1 cellular context compared by ENCODE assay signal in genomic region chr1:31699341-31699891, GRCh38.
TF ChIP-seq lines count a peak whose summit lies in the region.

No MANE protein-coding gene starts in this region.

TF ChIP-seq in GM12878, 131 proteins besides CTCF, POLR2A, EP300 and RAD21 (continued from another document and continues in another):
- TF ChIP-seq, protein P1, sequence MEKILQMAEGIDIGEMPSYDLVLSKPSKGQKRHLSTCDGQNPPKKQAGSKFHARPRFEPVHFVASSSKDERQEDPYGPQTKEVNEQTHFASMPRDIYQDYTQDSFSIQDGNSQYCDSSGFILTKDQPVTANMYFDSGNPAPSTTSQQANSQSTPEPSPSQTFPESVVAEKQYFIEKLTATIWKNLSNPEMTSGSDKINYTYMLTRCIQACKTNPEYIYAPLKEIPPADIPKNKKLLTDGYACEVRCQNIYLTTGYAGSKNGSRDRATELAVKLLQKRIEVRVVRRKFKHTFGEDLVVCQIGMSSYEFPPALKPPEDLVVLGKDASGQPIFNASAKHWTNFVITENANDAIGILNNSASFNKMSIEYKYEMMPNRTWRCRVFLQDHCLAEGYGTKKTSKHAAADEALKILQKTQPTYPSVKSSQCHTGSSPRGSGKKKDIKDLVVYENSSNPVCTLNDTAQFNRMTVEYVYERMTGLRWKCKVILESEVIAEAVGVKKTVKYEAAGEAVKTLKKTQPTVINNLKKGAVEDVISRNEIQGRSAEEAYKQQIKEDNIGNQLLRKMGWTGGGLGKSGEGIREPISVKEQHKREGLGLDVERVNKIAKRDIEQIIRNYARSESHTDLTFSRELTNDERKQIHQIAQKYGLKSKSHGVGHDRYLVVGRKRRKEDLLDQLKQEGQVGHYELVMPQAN (conservative IDR thresholded peaks at IDR 0.05) = no peak
- peak; percentile 79 to 92 for TF ChIP-seq BHLHE40 (IDR thresholded peaks at IDR 0.05; ENCODE audit: borderline replicate concordance in 1 of 2, low read depth in 2 of 2, low read length in 1 of 2)
- TF ChIP-seq NFXL1 (IDR thresholded peaks at IDR 0.05; ENCODE audit: borderline replicate concordance) = no peak
- TF ChIP-seq MXI1 (IDR thresholded peaks at IDR 0.05; ENCODE audit: low read depth, low read length) = no peak
- TF ChIP-seq, protein P2, sequence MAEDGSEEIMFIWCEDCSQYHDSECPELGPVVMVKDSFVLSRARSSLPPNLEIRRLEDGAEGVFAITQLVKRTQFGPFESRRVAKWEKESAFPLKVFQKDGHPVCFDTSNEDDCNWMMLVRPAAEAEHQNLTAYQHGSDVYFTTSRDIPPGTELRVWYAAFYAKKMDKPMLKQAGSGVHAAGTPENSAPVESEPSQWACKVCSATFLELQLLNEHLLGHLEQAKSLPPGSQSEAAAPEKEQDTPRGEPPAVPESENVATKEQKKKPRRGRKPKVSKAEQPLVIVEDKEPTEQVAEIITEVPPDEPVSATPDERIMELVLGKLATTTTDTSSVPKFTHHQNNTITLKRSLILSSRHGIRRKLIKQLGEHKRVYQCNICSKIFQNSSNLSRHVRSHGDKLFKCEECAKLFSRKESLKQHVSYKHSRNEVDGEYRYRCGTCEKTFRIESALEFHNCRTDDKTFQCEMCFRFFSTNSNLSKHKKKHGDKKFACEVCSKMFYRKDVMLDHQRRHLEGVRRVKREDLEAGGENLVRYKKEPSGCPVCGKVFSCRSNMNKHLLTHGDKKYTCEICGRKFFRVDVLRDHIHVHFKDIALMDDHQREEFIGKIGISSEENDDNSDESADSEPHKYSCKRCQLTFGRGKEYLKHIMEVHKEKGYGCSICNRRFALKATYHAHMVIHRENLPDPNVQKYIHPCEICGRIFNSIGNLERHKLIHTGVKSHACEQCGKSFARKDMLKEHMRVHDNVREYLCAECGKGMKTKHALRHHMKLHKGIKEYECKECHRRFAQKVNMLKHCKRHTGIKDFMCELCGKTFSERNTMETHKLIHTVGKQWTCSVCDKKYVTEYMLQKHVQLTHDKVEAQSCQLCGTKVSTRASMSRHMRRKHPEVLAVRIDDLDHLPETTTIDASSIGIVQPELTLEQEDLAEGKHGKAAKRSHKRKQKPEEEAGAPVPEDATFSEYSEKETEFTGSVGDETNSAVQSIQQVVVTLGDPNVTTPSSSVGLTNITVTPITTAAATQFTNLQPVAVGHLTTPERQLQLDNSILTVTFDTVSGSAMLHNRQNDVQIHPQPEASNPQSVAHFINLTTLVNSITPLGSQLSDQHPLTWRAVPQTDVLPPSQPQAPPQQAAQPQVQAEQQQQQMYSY (CRISPR knock-in tag; IDR thresholded peaks at IDR 0.05) = no peak
- TF ChIP-seq RAD51 (IDR thresholded peaks at IDR 0.05) = peak; percentile 80
- TF ChIP-seq RUNX3 (IDR thresholded peaks at IDR 0.05; ENCODE audit: low read length) = peak; percentile 65
- TF ChIP-seq, protein P3, sequence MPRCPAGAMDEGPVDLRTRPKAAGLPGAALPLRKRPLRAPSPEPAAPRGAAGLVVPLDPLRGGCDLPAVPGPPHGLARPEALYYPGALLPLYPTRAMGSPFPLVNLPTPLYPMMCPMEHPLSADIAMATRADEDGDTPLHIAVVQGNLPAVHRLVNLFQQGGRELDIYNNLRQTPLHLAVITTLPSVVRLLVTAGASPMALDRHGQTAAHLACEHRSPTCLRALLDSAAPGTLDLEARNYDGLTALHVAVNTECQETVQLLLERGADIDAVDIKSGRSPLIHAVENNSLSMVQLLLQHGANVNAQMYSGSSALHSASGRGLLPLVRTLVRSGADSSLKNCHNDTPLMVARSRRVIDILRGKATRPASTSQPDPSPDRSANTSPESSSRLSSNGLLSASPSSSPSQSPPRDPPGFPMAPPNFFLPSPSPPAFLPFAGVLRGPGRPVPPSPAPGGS (IDR thresholded peaks at IDR 0.05; ENCODE audit: borderline replicate concordance, insufficient read depth, low read depth, low read length, poor library complexity, severe bottlenecking) = peak; percentile 78
- TF ChIP-seq WRNIP1 (IDR thresholded peaks at IDR 0.05; ENCODE audit: borderline replicate concordance, low read depth, low read length) = no peak
- no peak for TF ChIP-seq YBX1 (IDR thresholded peaks at IDR 0.05)
- no peak for TF ChIP-seq HDAC2 (IDR thresholded peaks at IDR 0.05)
- TF ChIP-seq TARDBP (IDR thresholded peaks at IDR 0.05; ENCODE audit: borderline replicate concordance) = no peak
- TF ChIP-seq, protein P4, sequence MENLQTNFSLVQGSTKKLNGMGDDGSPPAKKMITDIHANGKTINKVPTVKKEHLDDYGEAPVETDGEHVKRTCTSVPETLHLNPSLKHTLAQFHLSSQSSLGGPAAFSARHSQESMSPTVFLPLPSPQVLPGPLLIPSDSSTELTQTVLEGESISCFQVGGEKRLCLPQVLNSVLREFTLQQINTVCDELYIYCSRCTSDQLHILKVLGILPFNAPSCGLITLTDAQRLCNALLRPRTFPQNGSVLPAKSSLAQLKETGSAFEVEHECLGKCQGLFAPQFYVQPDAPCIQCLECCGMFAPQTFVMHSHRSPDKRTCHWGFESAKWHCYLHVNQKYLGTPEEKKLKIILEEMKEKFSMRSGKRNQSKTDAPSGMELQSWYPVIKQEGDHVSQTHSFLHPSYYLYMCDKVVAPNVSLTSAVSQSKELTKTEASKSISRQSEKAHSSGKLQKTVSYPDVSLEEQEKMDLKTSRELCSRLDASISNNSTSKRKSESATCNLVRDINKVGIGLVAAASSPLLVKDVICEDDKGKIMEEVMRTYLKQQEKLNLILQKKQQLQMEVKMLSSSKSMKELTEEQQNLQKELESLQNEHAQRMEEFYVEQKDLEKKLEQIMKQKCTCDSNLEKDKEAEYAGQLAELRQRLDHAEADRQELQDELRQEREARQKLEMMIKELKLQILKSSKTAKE (IDR thresholded peaks at IDR 0.05; ENCODE audit: low read depth, poor library complexity, severe bottlenecking) = no peak
- TF ChIP-seq TBL1XR1 (IDR thresholded peaks at IDR 0.05; ENCODE audit: low read depth, low read length) = no peak
- no peak for TF ChIP-seq ZBTB11 (CRISPR knock-in tag; IDR thresholded peaks at IDR 0.05)
- no peak for TF ChIP-seq CBX3 (IDR thresholded peaks at IDR 0.05; ENCODE audit: borderline replicate concordance, low read depth)
- peak; percentile 94 for TF ChIP-seq PAX5 (IDR thresholded peaks at IDR 0.05; ENCODE audit: borderline replicate concordance, low read depth, low read length)
- TF ChIP-seq HDAC6 (IDR thresholded peaks at IDR 0.05; ENCODE audit: unreplicated experiment) = no peak
- no peak; the same call in 1 of the 2 replicates for TF ChIP-seq IKZF1 (conservative IDR thresholded peaks at IDR 0.05)
- no peak for TF ChIP-seq CHD4 (IDR thresholded peaks at IDR 0.05)
- TF ChIP-seq ZZZ3 (IDR thresholded peaks at IDR 0.05; ENCODE audit: control insufficient read depth, insufficient read length, low read depth) = no peak
- TF ChIP-seq POLR2AphosphoS2 (IDR thresholded peaks at IDR 0.05; ENCODE audit: low read depth, low read length) = no peak
- TF ChIP-seq ETV6 (conservative IDR thresholded peaks at IDR 0.05 in 1 of 2, IDR thresholded peaks at IDR 0.05 in 1 of 2; ENCODE audit: borderline replicate concordance in 1 of 2, low read depth in 1 of 2) = no peak
- no peak for TF ChIP-seq SPI1 (IDR thresholded peaks at IDR 0.05; ENCODE audit: borderline replicate concordance, insufficient read depth, low read depth, low read length)
- no peak for TF ChIP-seq RFX5 (IDR thresholded peaks at IDR 0.05; ENCODE audit: low read depth, low read length)
- no peak for TF ChIP-seq CREM (IDR thresholded peaks at IDR 0.05; ENCODE audit: low read depth)
- no peak for TF ChIP-seq POLR2AphosphoS5 (IDR thresholded peaks at IDR 0.05; ENCODE audit: low read length)
- no peak for TF ChIP-seq NFYA (IDR thresholded peaks at IDR 0.05; ENCODE audit: borderline replicate concordance, low read depth, low read length)
- TF ChIP-seq E2F8 (IDR thresholded peaks at IDR 0.05; ENCODE audit: low read depth, partially characterized antibody) = no peak
- no peak for TF ChIP-seq ZNF622 (IDR thresholded peaks at IDR 0.05)
- no peak for TF ChIP-seq NR2C1 (IDR thresholded peaks at IDR 0.05)
- TF ChIP-seq TCF3 (IDR thresholded peaks at IDR 0.05; ENCODE audit: borderline replicate concordance, insufficient read depth, low read depth, low read length) = no peak
- TF ChIP-seq, protein P5, sequence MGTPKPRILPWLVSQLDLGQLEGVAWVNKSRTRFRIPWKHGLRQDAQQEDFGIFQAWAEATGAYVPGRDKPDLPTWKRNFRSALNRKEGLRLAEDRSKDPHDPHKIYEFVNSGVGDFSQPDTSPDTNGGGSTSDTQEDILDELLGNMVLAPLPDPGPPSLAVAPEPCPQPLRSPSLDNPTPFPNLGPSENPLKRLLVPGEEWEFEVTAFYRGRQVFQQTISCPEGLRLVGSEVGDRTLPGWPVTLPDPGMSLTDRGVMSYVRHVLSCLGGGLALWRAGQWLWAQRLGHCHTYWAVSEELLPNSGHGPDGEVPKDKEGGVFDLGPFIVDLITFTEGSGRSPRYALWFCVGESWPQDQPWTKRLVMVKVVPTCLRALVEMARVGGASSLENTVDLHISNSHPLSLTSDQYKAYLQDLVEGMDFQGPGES (IDR thresholded peaks at IDR 0.05) = no peak
- no peak for TF ChIP-seq FOXK2 (IDR thresholded peaks at IDR 0.05)
- TF ChIP-seq SMC3 (IDR thresholded peaks at IDR 0.05; ENCODE audit: borderline replicate concordance, low read length) = no peak
- TF ChIP-seq SMAD5 (IDR thresholded peaks at IDR 0.05; ENCODE audit: low read depth) = no peak
- no peak for TF ChIP-seq HDGF (IDR thresholded peaks at IDR 0.05)
- no peak for TF ChIP-seq NBN (IDR thresholded peaks at IDR 0.05)
- no peak for TF ChIP-seq SIN3A (IDR thresholded peaks at IDR 0.05; ENCODE audit: low read depth, low read length)
- TF ChIP-seq SUPT20H (IDR thresholded peaks at IDR 0.05; ENCODE audit: borderline replicate concordance, control insufficient read depth, low read depth, low read length) = no peak
- no peak for TF ChIP-seq KAT2A (conservative IDR thresholded peaks at IDR 0.05; ENCODE audit: control insufficient read depth, low read depth, low read length)
- TF ChIP-seq ATF3 (IDR thresholded peaks at IDR 0.05; ENCODE audit: borderline replicate concordance, extremely low read depth, low read depth, low read length) = no peak
- no peak for TF ChIP-seq JUNB (IDR thresholded peaks at IDR 0.05)
- TF ChIP-seq ZSCAN29 (IDR thresholded peaks at IDR 0.05) = no peak
- no peak for TF ChIP-seq BCL11A (IDR thresholded peaks at IDR 0.05; ENCODE audit: low read depth, low read length)
- no peak for TF ChIP-seq ZNF217 (IDR thresholded peaks at IDR 0.05)
- no peak for TF ChIP-seq SP1 (IDR thresholded peaks at IDR 0.05; ENCODE audit: low read depth, low read length)
